ENCODE assay signal across 18 cellular contexts in the genomic region with DNA sequence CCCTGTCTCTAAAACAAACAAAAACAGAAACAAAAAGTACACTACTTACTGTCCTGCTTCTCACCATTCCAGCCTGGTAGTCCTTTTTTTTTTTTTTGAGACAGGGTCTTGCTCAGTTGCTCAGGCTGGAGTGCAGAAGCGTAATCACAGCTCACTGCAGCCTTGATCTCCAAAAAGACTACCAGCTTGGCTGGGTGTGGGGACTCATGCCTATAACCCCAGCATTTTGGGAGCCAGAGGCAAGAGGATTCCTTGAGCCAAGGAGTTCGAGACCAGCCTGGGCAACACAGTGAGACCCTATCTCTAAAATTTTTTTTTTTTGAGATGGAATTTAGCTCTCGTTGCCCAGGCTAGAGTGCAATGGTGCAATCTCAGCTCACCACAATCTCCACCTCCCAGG. TPM values are rescaled to one million over a fixed set of nuclear protein-coding genes. Genes with fewer than 3 reads are reported as not detected.
DNase-seq lines count a peak whose midpoint lies in the region; ATAC-seq, FAIRE-seq and TF ChIP-seq lines count a peak whose summit lies in the region.
"Had no signal": no experiment of that assay in that cellular context is flagged by ENCODE, and none has a peak within 500 bp of the region (broad histone marks: within the 10 kb centered on the region; RNA-seq: fewer than 3 reads in every experiment).

No MANE protein-coding gene starts in this region.

- H3K27me3 Mint-ChIP-seq in CD14-positive monocyte (ENCODE audit: low read depth in 3 of 3), result peaks cover 3 to 17% (median 16%) of the 10 kb centered on the region in 3 donors
- no peaks in the 10 kb centered on the region; the same call in 1 of the 2 replicates for H3K27me3 Mint-ChIP-seq in WTC11 (ENCODE audit: low read depth)

- CTCF ChIA-PET in WTC11 (lab: Charles Lee) (interaction anchor here (0.7 to 1.7 kb wide), 5 partner anchors 7 to 100 kb away, joined by 4 to 16 read pairs (median 5); a partner anchor contains a TSS), HepG2 (lab: Yijun Ruan, JAX; ENCODE audit: low intra/inter-chr PET ratio, low total read pairs) (no interaction called here)

- H3K4me2 ChIP-seq in HepG2 (ENCODE audit: low read depth, low read length), result peak overlapping the region; percentile 54

- H3K27ac ChIP-seq in HepG2 (ENCODE audit: extremely low read length, insufficient read depth, low read length) (peak overlapping the region; percentile 80), skeletal muscle tissue (ENCODE audit: low read depth, low read length) (peak overlapping the region; percentile 74), dorsolateral prefrontal cortex (peak overlapping the region in 1 of 59 donors; percentile 53)
- H3K27ac ChIP-seq: SJSA1 had no signal

- H3K4me1 ChIP-seq in HepG2 (ENCODE audit: insufficient read depth, low read length) (peaks cover 96% of the 10 kb centered on the region), skeletal muscle tissue (ENCODE audit: control insufficient read depth in 3 of 3, insufficient read depth in 3 of 3, low read length in 3 of 3) (peaks cover 10 to 18% (median 17%) of the 10 kb centered on the region in 3 donors)

- no peak for TF ChIP-seq RAD21 in HepG2 (CRISPR knock-in tag; IDR thresholded peaks at IDR 0.05)

- in situ Hi-C loops in HepG2 (cut with HindIII; ENCODE audit: extremely low pct_ligation_motif_present, low pct_unique_long_range_greater_than_20kb), result no loop called here

- ATAC-seq in WTC11 (no peak), HepG2 (no peak)
- ATAC-seq: stimulated activated memory B cell treated with anti-CD40 and anti-IgM and Interleukin-4, amounts not matched to agents 10 μg/mL and 1 μg/mL and 100 μg/mL, for 72 hours had no signal

- H3K9me3 Mint-ChIP-seq in CD14-positive monocyte (peaks cover 0 to 3% (median 0%) of the 10 kb centered on the region in 7 donors), WTC11 (no peaks in the 10 kb centered on the region)
- H3K9me3 Mint-ChIP-seq: activated naive CD4-positive, alpha-beta T cell treated with anti-CD3 and anti-CD28 coated beads, Interleukin-2, amount 50 U/mL, for 24 hours; memory B cell; stimulated activated memory B cell treated with anti-CD40 and anti-IgM and Interleukin-4, amounts not matched to agents 10 μg/mL and 1 μg/mL and 100 μg/mL, for 72 hours had no signal

- TF ChIP-seq CTCF in CD14-positive monocyte (IDR thresholded peaks at IDR 0.05), result no peak
- no peak for TF ChIP-seq CTCF in WTC11 (IDR thresholded peaks at IDR 0.05)
- no peak for TF ChIP-seq CTCF in HepG2 (CRISPR knock-in tag; IDR thresholded peaks at IDR 0.05)
- no peak for TF ChIP-seq CTCF in dorsolateral prefrontal cortex (IDR thresholded peaks at IDR 0.05 in 54 of 56, conservative IDR thresholded peaks at IDR 0.05 in 2 of 56; ENCODE audit: low read depth in 1 of 56, partially characterized antibody in 56 of 56)

- H3K4me3 ChIP-seq in HepG2 (replicated peaks in 1 of 3; ENCODE audit: insufficient read depth in 1 of 3, low read depth in 2 of 3, low read length in 3 of 3) (peak overlapping the region in 1 of 3 experiments; percentile 10; a peak in 1 of 6 replicates), skeletal muscle tissue (ENCODE audit: low read length in 3 of 3) (peak overlapping the region in 1 of 3 donors; percentile 37), dorsolateral prefrontal cortex (no peak overlapping the region)
- H3K4me3 ChIP-seq: SJSA1 had no signal

- FAIRE-seq in HepG2 (lab: Jason Lieb, UNC) (no peak), H54 (lab: Jason Lieb, UNC) (no peak)
- FAIRE-seq: GM19239, small intestine had no signal

- no peak overlapping the region for H2AFZ ChIP-seq in HepG2 (ENCODE audit: low read length)

- 64% methylated on average over 3 of the region's 3 CpGs for WGBS in HepG2 (ENCODE audit: low lambda C conversion rate)

- H3K27ac Mint-ChIP-seq in CD14-positive monocyte (peak overlapping the region in 5 of 7 donors; percentile 87 to 96 (median 90)), WTC11 (no peak overlapping the region)
- H3K27ac Mint-ChIP-seq: activated naive CD4-positive, alpha-beta T cell treated with anti-CD3 and anti-CD28 coated beads, Interleukin-2, amount 50 U/mL, for 24 hours; memory B cell; stimulated activated memory B cell treated with anti-CD40 and anti-IgM and Interleukin-4, amounts not matched to agents 10 μg/mL and 1 μg/mL and 100 μg/mL, for 72 hours had no signal

- BruUV-seq in HepG2 (replicated peaks; lab: Mats Ljungman, UMichigan), result no TSS peak

- TF ChIP-seq EP300 in HepG2 (IDR thresholded peaks at IDR 0.05; ENCODE audit: low read depth in 2 of 2, low read length in 2 of 2) (no peak), HepG2 (CRISPR knock-in tag; IDR thresholded peaks at IDR 0.05; ENCODE audit: borderline replicate concordance) (no peak)

- no peaks in the 10 kb centered on the region; a peak in 1 of 5 replicates for H3K27me3 ChIP-seq in HepG2 (ENCODE audit: control insufficient read depth in 1 of 2, insufficient read depth in 2 of 2, low read length in 2 of 2)
- peaks cover 0 to 6% (median 4%) of the 10 kb centered on the region in 3 donors for H3K27me3 ChIP-seq in skeletal muscle tissue (ENCODE audit: control insufficient read depth in 3 of 3, insufficient read depth in 3 of 3, low read length in 3 of 3)
- H3K27me3 ChIP-seq in dorsolateral prefrontal cortex, result peaks cover 0 to 18% (median 0%) of the 10 kb centered on the region in 45 donors
- H3K27me3 ChIP-seq: SJSA1 had no signal

- H3K4me1 Mint-ChIP-seq in CD14-positive monocyte (peaks cover 44% of the 10 kb centered on the region), WTC11 (peaks cover 28% of the 10 kb centered on the region)
- H3K4me1 Mint-ChIP-seq: activated naive CD4-positive, alpha-beta T cell treated with anti-CD3 and anti-CD28 coated beads, Interleukin-2, amount 50 U/mL, for 24 hours; memory B cell had no signal

- H3K36me3 Mint-ChIP-seq in CD14-positive monocyte, result no peaks in the 10 kb centered on the region
- H3K36me3 Mint-ChIP-seq in WTC11, result no peaks in the 10 kb centered on the region
- H3K36me3 Mint-ChIP-seq: activated naive CD4-positive, alpha-beta T cell treated with anti-CD3 and anti-CD28 coated beads, Interleukin-2, amount 50 U/mL, for 24 hours; memory B cell; stimulated activated memory B cell treated with anti-CD40 and anti-IgM and Interleukin-4, amounts not matched to agents 10 μg/mL and 1 μg/mL and 100 μg/mL, for 72 hours had no signal

- no peaks in the 10 kb centered on the region for H4K20me1 ChIP-seq in HepG2 (ENCODE audit: insufficient read depth, low read length)

- POLR2A ChIA-PET in WTC11 (lab: Charles Lee) (interaction anchor here (0.9 to 1.2 kb wide), 3 partner anchors 34 to 81 kb away, joined by 3 to 4 read pairs (median 4); no protein-coding TSS in a partner anchor), HepG2 (lab: Yijun Ruan, JAX) (interaction anchor here (0.6 to 14.3 kb wide), 18 partner anchors 9 to 207 kb away, joined by 3 to 514 read pairs (median 4); a partner anchor contains a TSS)

- no peak for DNase-seq in CD14-positive monocyte (ENCODE audit: low spot score)
- DNase-seq in WTC11 (ENCODE audit: low spot score), result no peak
- DNase-seq in HepG2 (ENCODE audit: low spot score), result no peak
- no peak for DNase-seq in islet precursor cell
- no peak for DNase-seq in H54 (ENCODE audit: insufficient read length, low spot score)
- no peak for DNase-seq in dorsolateral prefrontal cortex
- DNase-seq in HuH-7 (ENCODE audit: low spot score), result no peak
- DNase-seq: activated CD8-positive, alpha-beta memory T cell treated with anti-CD3 and anti-CD28 coated beads, Interleukin-2, amount 50 U/mL, for 48 hours; effector CD4-positive, alpha-beta T cell; KG1; NCI-H2227 treated with DMSO at 0.1 percent for 48 hours had no signal

- H3K4me3 Mint-ChIP-seq in CD14-positive monocyte, result no peak overlapping the region
- H3K4me3 Mint-ChIP-seq in WTC11, result no peak overlapping the region
- H3K4me3 Mint-ChIP-seq: activated naive CD4-positive, alpha-beta T cell treated with anti-CD3 and anti-CD28 coated beads, Interleukin-2, amount 50 U/mL, for 24 hours; memory B cell; stimulated activated memory B cell treated with anti-CD40 and anti-IgM and Interleukin-4, amounts not matched to agents 10 μg/mL and 1 μg/mL and 100 μg/mL, for 72 hours had no signal

- no peak for TF ChIP-seq POLR2A in HepG2 (IDR thresholded peaks at IDR 0.05; ENCODE audit: insufficient read depth in 1 of 2, low read depth in 2 of 2, low read length in 2 of 2)
- no peak for TF ChIP-seq POLR2A in H54 (IDR thresholded peaks at IDR 0.05; ENCODE audit: low read depth, low read length)

- peak overlapping the region; percentile 27; the same call in 1 of the 2 replicates for H3K9ac ChIP-seq in HepG2 (ENCODE audit: insufficient read depth, low read depth, low read length)
- H3K9ac ChIP-seq in skeletal muscle tissue (ENCODE audit: low read depth in 1 of 3, low read length in 3 of 3), result peak overlapping the region in 1 of 3 donors; percentile 40

- H3K9me3 ChIP-seq in HepG2 (ENCODE audit: low read length) (no peaks in the 10 kb centered on the region), skeletal muscle tissue (ENCODE audit: control insufficient read depth in 3 of 3, low read length in 3 of 3) (no peaks in the 10 kb centered on the region)
- H3K9me3 ChIP-seq: SJSA1 had no signal

- intact Hi-C loops in CD14-positive monocyte (cut with micrococcal nuclease), result no loop called here
- intact Hi-C loops in HepG2 (cut with micrococcal nuclease; ENCODE audit: unreplicated experiment), result no loop called here
- intact Hi-C loops in dorsolateral prefrontal cortex (cut with DNase I), result no loop called here

- H3K79me2 ChIP-seq in HepG2 (ENCODE audit: insufficient read depth, low read length), result peaks cover 39% of the 10 kb centered on the region

- H3K36me3 ChIP-seq in HepG2 (replicated peaks in 1 of 2; ENCODE audit: control insufficient read depth in 1 of 2, insufficient read depth in 2 of 2, low read length in 2 of 2) (no peaks in the 10 kb centered on the region), skeletal muscle tissue (ENCODE audit: control insufficient read depth in 3 of 3, insufficient read depth in 3 of 3, low read length in 3 of 3) (no peaks in the 10 kb centered on the region)
- H3K36me3 ChIP-seq: SJSA1 had no signal

RNA-seq across cellular contexts. Expression of a gene that starts 5.1 kb away (rescaled TPM):
- polyA plus RNA-seq in CD14-positive monocyte (not detected), HepG2 (2011; rRNA removed) (422 and 537 TPM in 2 replicates)
- total RNA-seq in WTC11 (2021) (18.3 to 27.3 TPM (median 19.1 TPM) in 3 replicates), HepG2 (2016; rRNA removed; fragmentation: Illumina TruSeq; extraction: Trizol) (43.0 and 146 TPM in 2 replicates), skeletal muscle tissue (1.0 TPM), dorsolateral prefrontal cortex (1 to 10 TPM in 56 of 120 experiments, under 1 TPM in 35, not detected in 29; 0.43 to 7.1 (median 1.2) TPM)
- total RNA-seq in HepG2 (2016; cell fraction: cytosol; rRNA removed; fragmentation: Illumina TruSeq; extraction: Trizol; ENCODE audit: low read depth), result 42.0 and 45.2 TPM in 2 replicates
- total RNA-seq in HepG2 (2016; cell fraction: insoluble cytoplasmic fraction; rRNA removed; fragmentation: Illumina TruSeq; extraction: Trizol), result 37.4 and 148 TPM in 2 replicates
- 53.4 and 57.4 TPM in 2 replicates for total RNA-seq in HepG2 (2016; cell fraction: membrane; rRNA removed; fragmentation: Illumina TruSeq; extraction: Trizol)
- 112 and 139 TPM in 2 replicates for total RNA-seq in HepG2 (2016; cell fraction: nucleus; rRNA removed; fragmentation: Illumina TruSeq; extraction: Trizol)
- 539 and 794 TPM in 2 replicates for polyA plus RNA-seq in HepG2 (2011; cell fraction: cytosol; rRNA removed)
- 1,510 and 1,558 TPM in 2 replicates for polyA plus RNA-seq in HepG2 (2011; cell fraction: nucleus; rRNA removed)
- polyA plus RNA-seq in HepG2 (2012), result 229 and 758 TPM in 2 replicates
- 22.2 and 24.9 TPM in 2 replicates for polyA plus RNA-seq in HepG2 (2016; cell fraction: cytosol; fragmentation: Illumina TruSeq; extraction: Trizol; ENCODE audit: low read depth)
- polyA plus RNA-seq in HepG2 (2016; cell fraction: insoluble cytoplasmic fraction; fragmentation: Illumina TruSeq; extraction: Trizol; ENCODE audit: low read depth), result 49.2 and 57.0 TPM in 2 replicates
- polyA plus RNA-seq in HepG2 (2016; cell fraction: membrane; fragmentation: Illumina TruSeq; extraction: Trizol; ENCODE audit: low read depth), result 30.8 and 31.5 TPM in 2 replicates
- polyA plus RNA-seq in HepG2 (2016; cell fraction: nucleus; fragmentation: Illumina TruSeq; extraction: Trizol; ENCODE audit: insufficient read depth, low read depth), result 315 and 334 TPM in 2 replicates
- 4.5 and 440 TPM in 2 replicates for polyA minus RNA-seq in HepG2 (2011; rRNA and poly(A)+ RNA removed; ENCODE audit: low replicate concordance)
- 366 and 433 TPM in 2 replicates for polyA minus RNA-seq in HepG2 (2011; cell fraction: cytosol; rRNA and poly(A)+ RNA removed)
- 115 and 151 TPM in 2 replicates for polyA minus RNA-seq in HepG2 (2011; cell fraction: nucleus; rRNA and poly(A)+ RNA removed)

RNA-seq across cellular contexts. Expression of a gene that starts 16.6 kb away (rescaled TPM):
- polyA plus RNA-seq in CD14-positive monocyte (100 to 1,000 TPM; 416 to 581 TPM), HepG2 (2011; rRNA removed) (0.53 and 0.85 TPM in 2 replicates)
- total RNA-seq in WTC11 (2021) (0.07 to 0.31 TPM (median 0.18 TPM) in 3 replicates), HepG2 (2016; rRNA removed; fragmentation: Illumina TruSeq; extraction: Trizol) (0.13 TPM in 1 of 2 replicates, not detected in the other), skeletal muscle tissue (2.1 TPM), dorsolateral prefrontal cortex (10 to 100 TPM in 1 of 120 experiments, 1 to 10 TPM in 99, under 1 TPM in 19, not detected in 1; 0.44 to 11.8 (median 1.8) TPM)
- 0.20 TPM in 1 of 2 replicates, not detected in the other for total RNA-seq in HepG2 (2016; cell fraction: cytosol; rRNA removed; fragmentation: Illumina TruSeq; extraction: Trizol; ENCODE audit: low read depth)
- 0.11 TPM in 1 of 2 replicates, not detected in the other for total RNA-seq in HepG2 (2016; cell fraction: insoluble cytoplasmic fraction; rRNA removed; fragmentation: Illumina TruSeq; extraction: Trizol)
- total RNA-seq in HepG2 (2016; cell fraction: membrane; rRNA removed; fragmentation: Illumina TruSeq; extraction: Trizol), result 0.17 and 0.19 TPM in 2 replicates
- total RNA-seq in HepG2 (2016; cell fraction: nucleus; rRNA removed; fragmentation: Illumina TruSeq; extraction: Trizol), result 0.25 TPM in 1 of 2 replicates, not detected in the other
- 0.66 and 0.68 TPM in 2 replicates for polyA plus RNA-seq in HepG2 (2011; cell fraction: cytosol; rRNA removed)
- polyA plus RNA-seq in HepG2 (2011; cell fraction: nucleus; rRNA removed), result 0.16 and 0.35 TPM in 2 replicates
- 0.11 and 0.13 TPM in 2 replicates for polyA plus RNA-seq in HepG2 (2012)
- 0.05 TPM in 1 of 2 replicates, not detected in the other for polyA plus RNA-seq in HepG2 (2016; cell fraction: cytosol; fragmentation: Illumina TruSeq; extraction: Trizol; ENCODE audit: low read depth)
- polyA plus RNA-seq in HepG2 (2016; cell fraction: insoluble cytoplasmic fraction; fragmentation: Illumina TruSeq; extraction: Trizol; ENCODE audit: low read depth), result 0.12 and 0.15 TPM in 2 replicates
- 0.13 TPM in 1 of 2 replicates, not detected in the other for polyA plus RNA-seq in HepG2 (2016; cell fraction: membrane; fragmentation: Illumina TruSeq; extraction: Trizol; ENCODE audit: low read depth)
- polyA plus RNA-seq in HepG2 (2016; cell fraction: nucleus; fragmentation: Illumina TruSeq; extraction: Trizol; ENCODE audit: insufficient read depth, low read depth), result not detected in 2 replicates
- polyA minus RNA-seq in HepG2 (2011; rRNA and poly(A)+ RNA removed; ENCODE audit: low replicate concordance), result 0.60 TPM in 1 of 2 replicates, not detected in the other
- polyA minus RNA-seq in HepG2 (2011; cell fraction: cytosol; rRNA and poly(A)+ RNA removed), result 0.40 and 0.70 TPM in 2 replicates
- polyA minus RNA-seq in HepG2 (2011; cell fraction: nucleus; rRNA and poly(A)+ RNA removed), result 0.25 TPM in 1 of 2 replicates, not detected in the other
- total RNA-seq: SJSA1 had no signal

RNA-seq across cellular contexts. Expression of a gene that starts 38.4 kb away (rescaled TPM):
- polyA plus RNA-seq in CD14-positive monocyte (10 to 100 TPM; 38.5 to 48.3 TPM), HepG2 (2011; rRNA removed) (20.8 and 33.4 TPM in 2 replicates)
- total RNA-seq in WTC11 (2021) (44.5 to 51.2 TPM (median 47.4 TPM) in 3 replicates), HepG2 (2016; rRNA removed; fragmentation: Illumina TruSeq; extraction: Trizol) (19.3 and 39.5 TPM in 2 replicates), skeletal muscle tissue (79.3 TPM), dorsolateral prefrontal cortex (100 to 1,000 TPM in 39 of 120 experiments, 10 to 100 TPM in 81; 42.5 to 168 (median 93.8) TPM)
- 95.2 and 104 TPM in 2 replicates for total RNA-seq in HepG2 (2016; cell fraction: cytosol; rRNA removed; fragmentation: Illumina TruSeq; extraction: Trizol; ENCODE audit: low read depth)
- total RNA-seq in HepG2 (2016; cell fraction: insoluble cytoplasmic fraction; rRNA removed; fragmentation: Illumina TruSeq; extraction: Trizol), result 14.4 and 39.0 TPM in 2 replicates
- 103 and 124 TPM in 2 replicates for total RNA-seq in HepG2 (2016; cell fraction: membrane; rRNA removed; fragmentation: Illumina TruSeq; extraction: Trizol)
- 26.9 and 35.1 TPM in 2 replicates for total RNA-seq in HepG2 (2016; cell fraction: nucleus; rRNA removed; fragmentation: Illumina TruSeq; extraction: Trizol)
- 11.6 and 28.6 TPM in 2 replicates for polyA plus RNA-seq in HepG2 (2011; cell fraction: cytosol; rRNA removed)
- polyA plus RNA-seq in HepG2 (2011; cell fraction: nucleus; rRNA removed), result 200 and 290 TPM in 2 replicates
- 18.2 and 31.6 TPM in 2 replicates for polyA plus RNA-seq in HepG2 (2012)
- 133 and 147 TPM in 2 replicates for polyA plus RNA-seq in HepG2 (2016; cell fraction: cytosol; fragmentation: Illumina TruSeq; extraction: Trizol; ENCODE audit: low read depth)
- polyA plus RNA-seq in HepG2 (2016; cell fraction: insoluble cytoplasmic fraction; fragmentation: Illumina TruSeq; extraction: Trizol; ENCODE audit: low read depth), result 34.3 and 41.3 TPM in 2 replicates
- 147 and 152 TPM in 2 replicates for polyA plus RNA-seq in HepG2 (2016; cell fraction: membrane; fragmentation: Illumina TruSeq; extraction: Trizol; ENCODE audit: low read depth)
- polyA plus RNA-seq in HepG2 (2016; cell fraction: nucleus; fragmentation: Illumina TruSeq; extraction: Trizol; ENCODE audit: insufficient read depth, low read depth), result 117 and 122 TPM in 2 replicates
- polyA minus RNA-seq in HepG2 (2011; rRNA and poly(A)+ RNA removed; ENCODE audit: low replicate concordance), result 10.3 and 12.3 TPM in 2 replicates
- 12.0 and 13.9 TPM in 2 replicates for polyA minus RNA-seq in HepG2 (2011; cell fraction: cytosol; rRNA and poly(A)+ RNA removed)
- 20.1 and 21.6 TPM in 2 replicates for polyA minus RNA-seq in HepG2 (2011; cell fraction: nucleus; rRNA and poly(A)+ RNA removed)

RNA-seq across cellular contexts. Expression of a gene that starts 40.4 kb away (rescaled TPM):
- polyA plus RNA-seq in CD14-positive monocyte, result 10 to 100 TPM; 10.3 TPM
- 39.2 to 68.1 TPM (median 40.8 TPM) in 3 replicates for total RNA-seq in WTC11 (2021)
- total RNA-seq in HepG2 (2016; rRNA removed; fragmentation: Illumina TruSeq; extraction: Trizol), result 56.6 and 57.7 TPM in 2 replicates
- 13.1 and 14.4 TPM in 2 replicates for total RNA-seq in HepG2 (2016; cell fraction: cytosol; rRNA removed; fragmentation: Illumina TruSeq; extraction: Trizol; ENCODE audit: low read depth)
- 51.1 and 64.9 TPM in 2 replicates for total RNA-seq in HepG2 (2016; cell fraction: insoluble cytoplasmic fraction; rRNA removed; fragmentation: Illumina TruSeq; extraction: Trizol)
- total RNA-seq in HepG2 (2016; cell fraction: membrane; rRNA removed; fragmentation: Illumina TruSeq; extraction: Trizol), result 36.0 and 36.7 TPM in 2 replicates
- 30.3 and 33.5 TPM in 2 replicates for total RNA-seq in HepG2 (2016; cell fraction: nucleus; rRNA removed; fragmentation: Illumina TruSeq; extraction: Trizol)
- polyA plus RNA-seq in HepG2 (2011; rRNA removed), result 53.1 and 64.3 TPM in 2 replicates
- polyA plus RNA-seq in HepG2 (2011; cell fraction: cytosol; rRNA removed), result 37.2 and 38.6 TPM in 2 replicates
- polyA plus RNA-seq in HepG2 (2011; cell fraction: nucleus; rRNA removed), result 97.0 and 102 TPM in 2 replicates
- 26.8 and 28.6 TPM in 2 replicates for polyA plus RNA-seq in HepG2 (2012)
- polyA plus RNA-seq in HepG2 (2016; cell fraction: cytosol; fragmentation: Illumina TruSeq; extraction: Trizol; ENCODE audit: low read depth), result 15.6 and 16.2 TPM in 2 replicates
- 40.6 and 44.1 TPM in 2 replicates for polyA plus RNA-seq in HepG2 (2016; cell fraction: insoluble cytoplasmic fraction; fragmentation: Illumina TruSeq; extraction: Trizol; ENCODE audit: low read depth)
- 22.8 and 23.5 TPM in 2 replicates for polyA plus RNA-seq in HepG2 (2016; cell fraction: membrane; fragmentation: Illumina TruSeq; extraction: Trizol; ENCODE audit: low read depth)
- 51.1 and 66.5 TPM in 2 replicates for polyA plus RNA-seq in HepG2 (2016; cell fraction: nucleus; fragmentation: Illumina TruSeq; extraction: Trizol; ENCODE audit: insufficient read depth, low read depth)
- polyA minus RNA-seq in HepG2 (2011; rRNA and poly(A)+ RNA removed; ENCODE audit: low replicate concordance), result 22.4 and 187 TPM in 2 replicates
- 44.1 and 52.6 TPM in 2 replicates for polyA minus RNA-seq in HepG2 (2011; cell fraction: cytosol; rRNA and poly(A)+ RNA removed)
- polyA minus RNA-seq in HepG2 (2011; cell fraction: nucleus; rRNA and poly(A)+ RNA removed), result 46.4 and 57.7 TPM in 2 replicates
- 10.4 TPM for total RNA-seq in skeletal muscle tissue
- 10 to 100 TPM; 20.4 to 93.6 (median 37.7) TPM for total RNA-seq in dorsolateral prefrontal cortex

RNA-seq across cellular contexts. Expression of a gene that starts 57.1 kb away (rescaled TPM):
- polyA plus RNA-seq in CD14-positive monocyte (not detected), HepG2 (2011; rRNA removed) (29.6 and 36.5 TPM in 2 replicates)
- total RNA-seq in WTC11 (2021) (236 to 310 TPM (median 307 TPM) in 3 replicates), HepG2 (2016; rRNA removed; fragmentation: Illumina TruSeq; extraction: Trizol) (29.4 and 48.5 TPM in 2 replicates), skeletal muscle tissue (86.6 TPM), dorsolateral prefrontal cortex (100 to 1,000 TPM in 1 of 120 experiments, 10 to 100 TPM in 118, 1 to 10 TPM in 1; 7.4 to 118 (median 26.3) TPM)
- total RNA-seq in HepG2 (2016; cell fraction: cytosol; rRNA removed; fragmentation: Illumina TruSeq; extraction: Trizol; ENCODE audit: low read depth), result 8.4 and 10.1 TPM in 2 replicates
- 29.3 and 46.4 TPM in 2 replicates for total RNA-seq in HepG2 (2016; cell fraction: insoluble cytoplasmic fraction; rRNA removed; fragmentation: Illumina TruSeq; extraction: Trizol)
- 16.0 and 18.7 TPM in 2 replicates for total RNA-seq in HepG2 (2016; cell fraction: membrane; rRNA removed; fragmentation: Illumina TruSeq; extraction: Trizol)
- total RNA-seq in HepG2 (2016; cell fraction: nucleus; rRNA removed; fragmentation: Illumina TruSeq; extraction: Trizol), result 33.6 and 37.4 TPM in 2 replicates
- polyA plus RNA-seq in HepG2 (2011; cell fraction: cytosol; rRNA removed), result 14.0 and 25.3 TPM in 2 replicates
- polyA plus RNA-seq in HepG2 (2011; cell fraction: nucleus; rRNA removed), result 246 and 367 TPM in 2 replicates
- polyA plus RNA-seq in HepG2 (2012), result 32.5 and 49.8 TPM in 2 replicates
- polyA plus RNA-seq in HepG2 (2016; cell fraction: cytosol; fragmentation: Illumina TruSeq; extraction: Trizol; ENCODE audit: low read depth), result 16.0 and 16.5 TPM in 2 replicates
- 44.6 and 57.4 TPM in 2 replicates for polyA plus RNA-seq in HepG2 (2016; cell fraction: insoluble cytoplasmic fraction; fragmentation: Illumina TruSeq; extraction: Trizol; ENCODE audit: low read depth)
- 18.1 and 22.4 TPM in 2 replicates for polyA plus RNA-seq in HepG2 (2016; cell fraction: membrane; fragmentation: Illumina TruSeq; extraction: Trizol; ENCODE audit: low read depth)
- polyA plus RNA-seq in HepG2 (2016; cell fraction: nucleus; fragmentation: Illumina TruSeq; extraction: Trizol; ENCODE audit: insufficient read depth, low read depth), result 103 and 119 TPM in 2 replicates
- polyA minus RNA-seq in HepG2 (2011; rRNA and poly(A)+ RNA removed; ENCODE audit: low replicate concordance), result 1.3 and 50.2 TPM in 2 replicates
- 20.4 and 29.0 TPM in 2 replicates for polyA minus RNA-seq in HepG2 (2011; cell fraction: cytosol; rRNA and poly(A)+ RNA removed)
- 13.3 and 14.3 TPM in 2 replicates for polyA minus RNA-seq in HepG2 (2011; cell fraction: nucleus; rRNA and poly(A)+ RNA removed)
